ENCODE assay signal across 21 cellular contexts in genomic region chr15:59379524-59379923, GRCh38. TPM values are rescaled to one million over a fixed set of nuclear protein-coding genes. Genes with fewer than 3 reads are reported as not detected.
DNase-seq lines count a peak whose midpoint lies in the region; ATAC-seq and TF ChIP-seq lines count a peak whose summit lies in the region.
"Had no signal": no experiment of that assay in that cellular context is flagged by ENCODE, and none has a peak within 500 bp of the region (broad histone marks: within the 10 kb centered on the region; RNA-seq: fewer than 3 reads in every experiment).

No MANE protein-coding gene starts in this region.

- H3K9me3 Mint-ChIP-seq in Caco-2 (ENCODE audit: unreplicated experiment) (no peaks in the 10 kb centered on the region), glutamatergic neuron (ENCODE audit: unreplicated experiment) (no peaks in the 10 kb centered on the region)
- H3K9me3 Mint-ChIP-seq: GM23338, H9 had no signal

- H3K27me3 ChIP-seq in Caco-2 (replicated peaks; ENCODE audit: control insufficient read depth, insufficient read depth, low read length) (no peaks in the 10 kb centered on the region), psoas muscle (ENCODE audit: insufficient read depth in 3 of 3, low read length in 2 of 3) (no peaks in the 10 kb centered on the region)

- H3K36me3 ChIP-seq in Caco-2 (ENCODE audit: control insufficient read depth, insufficient read depth, low read length) (no peaks in the 10 kb centered on the region), psoas muscle (ENCODE audit: insufficient read depth in 1 of 2, low read depth in 1 of 2) (no peaks in the 10 kb centered on the region)

- H3K4me3 Mint-ChIP-seq in Caco-2 (ENCODE audit: unreplicated experiment) (no peak overlapping the region), glutamatergic neuron (ENCODE audit: unreplicated experiment) (peak overlapping the region; percentile 37)
- H3K4me3 Mint-ChIP-seq: CD4-positive, alpha-beta memory T cell; GM23338; H9 had no signal

- POLR2A ChIA-PET in Caco-2 (lab: Charles Lee), result no interaction called here

- intact Hi-C loops in Caco-2 (cut with micrococcal nuclease; ENCODE audit: unreplicated experiment), result no loop called here
- intact Hi-C loops in psoas muscle (cut with DNase I), result loop anchor here in 1 of 2 donors (10.0 kb wide), 1 partner anchor 135 kb away; no protein-coding TSS in a partner anchor

- peaks cover 48% of the 10 kb centered on the region for H3K4me1 ChIP-seq in Caco-2
- no peaks in the 10 kb centered on the region for H3K4me1 ChIP-seq in psoas muscle

- no peak for ATAC-seq in psoas muscle
- ATAC-seq: A549, GM12878, GM23338, HCT116 had no signal

- 78 to 91% (median 89%) methylated on average over 1 of the region's 1 CpG for WGBS in psoas muscle, 3 donors

- no peaks in the 10 kb centered on the region for H3K9me3 ChIP-seq in Caco-2
- H3K9me3 ChIP-seq in psoas muscle, result no peaks in the 10 kb centered on the region
- H3K9me3 ChIP-seq: A549 had no signal

- CTCF ChIA-PET in Caco-2 (lab: Charles Lee), result interaction anchor here (0.6 kb wide), 2 partner anchors 17 to 1428 kb away, joined by 4 read pairs; no protein-coding TSS in a partner anchor

- peaks cover 7% of the 10 kb centered on the region for H3K36me3 Mint-ChIP-seq in Caco-2 (ENCODE audit: insufficient read depth, unreplicated experiment)
- H3K36me3 Mint-ChIP-seq in glutamatergic neuron (ENCODE audit: unreplicated experiment), result no peaks in the 10 kb centered on the region
- H3K36me3 Mint-ChIP-seq: CD4-positive, alpha-beta memory T cell had no signal

- no peak overlapping the region for H3K27ac ChIP-seq in psoas muscle
- H3K27ac ChIP-seq: A549 had no signal

- peak overlapping the region; percentile 91 for H3K27ac Mint-ChIP-seq in Caco-2 (ENCODE audit: unreplicated experiment)
- H3K27ac Mint-ChIP-seq in glutamatergic neuron (ENCODE audit: unreplicated experiment), result peak overlapping the region; percentile 62
- H3K27ac Mint-ChIP-seq: CD4-positive, alpha-beta memory T cell; GM23338; H9 had no signal

- no TSS peak for BruUV-seq in Caco-2 (replicated peaks; lab: Mats Ljungman, UMichigan)

- DNase-seq in Caco-2, result no peak
- peak; percentile 31 for DNase-seq in HuH-7.5 (ENCODE audit: low spot score)
- no peak for DNase-seq in glutamatergic neuron
- DNase-seq in psoas muscle, result no peak
- no peak for DNase-seq in hepatic stellate cell (ENCODE audit: low spot score)
- DNase-seq in NCI-H774 (lab: John Stamatoyannopoulos, UW), result no peak
- DNase-seq: 8988T; ACHN; C1 segment of cervical spinal cord; CD4-positive, alpha-beta memory T cell; COR-L47; DMS 273 treated with DMSO at 0.1 percent for 48 hours; DMS79; EL; GDM1; H9 had no signal

- no peak for TF ChIP-seq CTCF in Caco-2 (IDR thresholded peaks at IDR 0.05; ENCODE audit: insufficient read depth in 1 of 2, low read depth in 1 of 2, low read length in 1 of 2, severe bottlenecking in 1 of 2, unreplicated experiment in 1 of 2)
- TF ChIP-seq CTCF in glutamatergic neuron (IDR thresholded peaks at IDR 0.05; ENCODE audit: partially characterized antibody, unreplicated experiment), result no peak
- no peak for TF ChIP-seq CTCF in psoas muscle (IDR thresholded peaks at IDR 0.05)

- H3K4me1 Mint-ChIP-seq in Caco-2 (ENCODE audit: low read depth, unreplicated experiment), result peaks cover 7% of the 10 kb centered on the region
- peaks cover 9% of the 10 kb centered on the region for H3K4me1 Mint-ChIP-seq in glutamatergic neuron (ENCODE audit: low read depth, unreplicated experiment)
- H3K4me1 Mint-ChIP-seq: CD4-positive, alpha-beta memory T cell; GM23338 had no signal

- no peak overlapping the region for H3K4me3 ChIP-seq in Caco-2 (ENCODE audit: low read depth, low read length)
- H3K4me3 ChIP-seq in psoas muscle, result no peak overlapping the region
- H3K4me3 ChIP-seq: A549, GM12878, GM23338 had no signal

- no peaks in the 10 kb centered on the region for H3K27me3 Mint-ChIP-seq in Caco-2 (ENCODE audit: insufficient read depth, unreplicated experiment)
- H3K27me3 Mint-ChIP-seq in glutamatergic neuron (ENCODE audit: unreplicated experiment), result peaks cover 1% of the 10 kb centered on the region

RNA-seq across cellular contexts. Expression of gene MYO1E, which starts 6.9 kb away (rescaled TPM):
- total RNA-seq in Caco-2 (2022) (182 and 187 TPM in 2 replicates), glutamatergic neuron (ENCODE audit: unreplicated experiment) (7.9 TPM), psoas muscle (10 to 100 TPM; 26.3 to 53.7 (median 38.2) TPM)
- polyA plus RNA-seq in psoas muscle, result 10 to 100 TPM in 2 of 3 donors, 1 to 10 TPM in 1; 10.0 to 13.8 (median 10.7) TPM
- polyA plus RNA-seq: CD4-positive, alpha-beta memory T cell had no signal

RNA-seq across cellular contexts. Expression of gene FAM81A, which starts 58.5 kb away (rescaled TPM):
- total RNA-seq in Caco-2 (2022), result 2.4 and 6.8 TPM in 2 replicates
- total RNA-seq in glutamatergic neuron (ENCODE audit: unreplicated experiment), result not detected
- total RNA-seq in psoas muscle, result 1 to 10 TPM in 1 of 4 donors, under 1 TPM in 3; 0.32 to 1.2 (median 0.35) TPM
- polyA plus RNA-seq in psoas muscle, result 1 to 10 TPM in 1 of 3 donors, under 1 TPM in 2; 0.55 to 1.4 (median 0.60) TPM
- total RNA-seq: CD4-positive, alpha-beta memory T cell had no signal
- polyA plus RNA-seq: BJ; CD4-positive, alpha-beta memory T cell had no signal
